Comparison of ENCODE assay signal across 17 cellular contexts in genomic region chr4:47210828-47211227, GRCh38.
"Had no signal": no experiment of that assay in that cellular context is flagged by ENCODE, and none has a peak within 500 bp of the region (broad histone marks: within the 10 kb centered on the region; RNA-seq: fewer than 3 reads in every experiment).

No MANE protein-coding gene starts in this region.

- H3K4me3 Mint-ChIP-seq: activated naive CD4-positive, alpha-beta T cell treated with anti-CD3 and anti-CD28 coated beads, Interleukin-2, amount 50 U/mL, for 24 hours; dendritic cell treated with granulocyte-macrophage colony-stimulating factor and Interleukin-4, amounts not matched to agents 40 ng/mL and 50 ng/mL, for 4 days; mesothelial cell of epicardium; natural killer cell treated with Interleukin-12 subunit alpha and Interleukin-12 subunit beta and Interleukin-15 and Interleukin-18, amount 100 ng/mL, for 72 hours; stimulated activated naive CD8-positive, alpha-beta T cell treated with anti-CD3 and anti-CD28 coated beads, Interleukin-15, Interleukin-2, amounts not matched to agents 100 ng/mL and 50 ng/mL, for 24 hours had no signal

- ATAC-seq: natural killer cell treated with Interleukin-12 subunit alpha and Interleukin-12 subunit beta and Interleukin-15 and Interleukin-18, amount 100 ng/mL, for 72 hours had no signal

- H3K27me3 ChIP-seq: ascending aorta, esophagus muscularis mucosa, tibial nerve, vagina had no signal

- H3K9me3 ChIP-seq: ascending aorta, esophagus muscularis mucosa, tibial nerve, vagina had no signal

- H3K27ac Mint-ChIP-seq: activated naive CD4-positive, alpha-beta T cell treated with anti-CD3 and anti-CD28 coated beads, Interleukin-2, amount 50 U/mL, for 24 hours; dendritic cell treated with granulocyte-macrophage colony-stimulating factor and Interleukin-4, amounts not matched to agents 40 ng/mL and 50 ng/mL, for 4 days; mesothelial cell of epicardium; natural killer cell treated with Interleukin-12 subunit alpha and Interleukin-12 subunit beta and Interleukin-15 and Interleukin-18, amount 100 ng/mL, for 72 hours; stimulated activated naive CD8-positive, alpha-beta T cell treated with anti-CD3 and anti-CD28 coated beads, Interleukin-15, Interleukin-2, amounts not matched to agents 100 ng/mL and 50 ng/mL, for 24 hours had no signal

- H3K9me3 Mint-ChIP-seq: activated naive CD4-positive, alpha-beta T cell treated with anti-CD3 and anti-CD28 coated beads, Interleukin-2, amount 50 U/mL, for 24 hours; dendritic cell treated with granulocyte-macrophage colony-stimulating factor and Interleukin-4, amounts not matched to agents 40 ng/mL and 50 ng/mL, for 4 days; mesothelial cell of epicardium; natural killer cell treated with Interleukin-12 subunit alpha and Interleukin-12 subunit beta and Interleukin-15 and Interleukin-18, amount 100 ng/mL, for 72 hours; stimulated activated naive CD8-positive, alpha-beta T cell treated with anti-CD3 and anti-CD28 coated beads, Interleukin-15, Interleukin-2, amounts not matched to agents 100 ng/mL and 50 ng/mL, for 24 hours had no signal

- H3K4me3 ChIP-seq: ascending aorta, esophagus muscularis mucosa, tibial nerve, vagina had no signal

- H3K36me3 ChIP-seq: ascending aorta, esophagus muscularis mucosa, tibial nerve, vagina had no signal

- FAIRE-seq: endothelial cell of umbilical vein had no signal

- H3K36me3 Mint-ChIP-seq: activated naive CD4-positive, alpha-beta T cell treated with anti-CD3 and anti-CD28 coated beads, Interleukin-2, amount 50 U/mL, for 24 hours; mesothelial cell of epicardium; natural killer cell treated with Interleukin-12 subunit alpha and Interleukin-12 subunit beta and Interleukin-15 and Interleukin-18, amount 100 ng/mL, for 72 hours had no signal

- H3K27me3 Mint-ChIP-seq: activated naive CD4-positive, alpha-beta T cell treated with anti-CD3 and anti-CD28 coated beads, Interleukin-2, amount 50 U/mL, for 24 hours; stimulated activated naive CD8-positive, alpha-beta T cell treated with anti-CD3 and anti-CD28 coated beads, Interleukin-15, Interleukin-2, amounts not matched to agents 100 ng/mL and 50 ng/mL, for 24 hours had no signal

- H3K27ac ChIP-seq: ascending aorta, esophagus muscularis mucosa, tibial nerve, vagina had no signal

- H3K4me1 Mint-ChIP-seq: activated naive CD4-positive, alpha-beta T cell treated with anti-CD3 and anti-CD28 coated beads, Interleukin-2, amount 50 U/mL, for 24 hours had no signal

- H3K4me1 ChIP-seq: ascending aorta, esophagus muscularis mucosa, tibial nerve, vagina had no signal

- DNase-seq: activated CD4-positive, alpha-beta T cell treated with anti-CD3 and anti-CD28 coated beads, Interleukin-2, amount 50 U/mL, for 4 hours; activated gamma-delta T cell; effector CD8-positive, alpha-beta T cell; nucleus accumbens; retina; stimulated activated CD4-positive, alpha-beta T cell treated with anti-CD3 and anti-CD28 coated beads, Interleukin-15, amount 100 ng/mL, for 24 hours; stimulated activated CD4-positive, alpha-beta T cell treated with anti-CD3 and anti-CD28 coated beads, Interleukin-2, amount 100 ng/mL, for 48 hours had no signal
